Comparison of ENCODE assay signal across 1 cellular context in the genomic region with DNA sequence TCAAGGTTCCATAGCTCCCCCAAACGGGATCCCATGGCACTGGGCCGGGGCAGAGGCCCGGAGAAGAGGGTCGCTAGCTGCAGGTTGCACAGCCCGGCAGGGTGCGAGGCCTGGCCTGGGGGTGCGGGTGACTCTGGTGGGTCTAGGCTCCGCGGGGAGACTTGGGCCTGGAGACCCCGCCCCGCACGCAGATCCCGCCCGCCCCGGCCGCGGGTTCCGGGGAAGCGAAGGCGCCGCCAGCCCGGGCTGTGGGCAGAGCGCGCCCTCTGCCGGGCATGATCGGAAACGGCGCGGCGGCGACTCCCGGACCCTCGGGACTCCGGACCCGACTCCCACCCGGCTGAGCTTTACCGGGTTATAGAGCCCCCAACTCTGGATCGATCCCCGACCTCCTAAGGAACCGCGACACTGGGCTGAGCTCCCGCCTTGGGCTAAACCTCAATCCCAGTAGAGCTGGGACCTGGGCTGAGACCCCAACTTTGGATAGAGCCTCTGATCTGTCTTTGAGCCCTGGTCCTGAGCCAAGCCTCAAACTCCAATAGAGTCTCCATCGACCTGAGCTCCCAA.
TF ChIP-seq lines count a peak whose summit lies in the region.

No MANE protein-coding gene starts in this region.

TF ChIP-seq in GM12878, 131 proteins besides CTCF, POLR2A, EP300 and RAD21 (continued from another document):
- TF ChIP-seq, protein P1, sequence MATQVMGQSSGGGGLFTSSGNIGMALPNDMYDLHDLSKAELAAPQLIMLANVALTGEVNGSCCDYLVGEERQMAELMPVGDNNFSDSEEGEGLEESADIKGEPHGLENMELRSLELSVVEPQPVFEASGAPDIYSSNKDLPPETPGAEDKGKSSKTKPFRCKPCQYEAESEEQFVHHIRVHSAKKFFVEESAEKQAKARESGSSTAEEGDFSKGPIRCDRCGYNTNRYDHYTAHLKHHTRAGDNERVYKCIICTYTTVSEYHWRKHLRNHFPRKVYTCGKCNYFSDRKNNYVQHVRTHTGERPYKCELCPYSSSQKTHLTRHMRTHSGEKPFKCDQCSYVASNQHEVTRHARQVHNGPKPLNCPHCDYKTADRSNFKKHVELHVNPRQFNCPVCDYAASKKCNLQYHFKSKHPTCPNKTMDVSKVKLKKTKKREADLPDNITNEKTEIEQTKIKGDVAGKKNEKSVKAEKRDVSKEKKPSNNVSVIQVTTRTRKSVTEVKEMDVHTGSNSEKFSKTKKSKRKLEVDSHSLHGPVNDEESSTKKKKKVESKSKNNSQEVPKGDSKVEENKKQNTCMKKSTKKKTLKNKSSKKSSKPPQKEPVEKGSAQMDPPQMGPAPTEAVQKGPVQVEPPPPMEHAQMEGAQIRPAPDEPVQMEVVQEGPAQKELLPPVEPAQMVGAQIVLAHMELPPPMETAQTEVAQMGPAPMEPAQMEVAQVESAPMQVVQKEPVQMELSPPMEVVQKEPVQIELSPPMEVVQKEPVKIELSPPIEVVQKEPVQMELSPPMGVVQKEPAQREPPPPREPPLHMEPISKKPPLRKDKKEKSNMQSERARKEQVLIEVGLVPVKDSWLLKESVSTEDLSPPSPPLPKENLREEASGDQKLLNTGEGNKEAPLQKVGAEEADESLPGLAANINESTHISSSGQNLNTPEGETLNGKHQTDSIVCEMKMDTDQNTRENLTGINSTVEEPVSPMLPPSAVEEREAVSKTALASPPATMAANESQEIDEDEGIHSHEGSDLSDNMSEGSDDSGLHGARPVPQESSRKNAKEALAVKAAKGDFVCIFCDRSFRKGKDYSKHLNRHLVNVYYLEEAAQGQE (IDR thresholded peaks at IDR 0.05; ENCODE audit: low read depth, low read length) = no peak
- no peak for TF ChIP-seq GABPA (IDR thresholded peaks at IDR 0.05; ENCODE audit: low read depth)
- TF ChIP-seq POLR2AphosphoS2 (IDR thresholded peaks at IDR 0.05; ENCODE audit: low read depth, low read length) = no peak
- no peak for TF ChIP-seq MYB (IDR thresholded peaks at IDR 0.05; ENCODE audit: borderline replicate concordance, low read depth, low read length)
- TF ChIP-seq BHLHE40 (IDR thresholded peaks at IDR 0.05; ENCODE audit: borderline replicate concordance in 1 of 2, low read depth in 2 of 2, low read length in 1 of 2) = 0 out of 4 replicates have a peak, but pooled peaks have one; percentile 11 to 39
- TF ChIP-seq, protein P2, sequence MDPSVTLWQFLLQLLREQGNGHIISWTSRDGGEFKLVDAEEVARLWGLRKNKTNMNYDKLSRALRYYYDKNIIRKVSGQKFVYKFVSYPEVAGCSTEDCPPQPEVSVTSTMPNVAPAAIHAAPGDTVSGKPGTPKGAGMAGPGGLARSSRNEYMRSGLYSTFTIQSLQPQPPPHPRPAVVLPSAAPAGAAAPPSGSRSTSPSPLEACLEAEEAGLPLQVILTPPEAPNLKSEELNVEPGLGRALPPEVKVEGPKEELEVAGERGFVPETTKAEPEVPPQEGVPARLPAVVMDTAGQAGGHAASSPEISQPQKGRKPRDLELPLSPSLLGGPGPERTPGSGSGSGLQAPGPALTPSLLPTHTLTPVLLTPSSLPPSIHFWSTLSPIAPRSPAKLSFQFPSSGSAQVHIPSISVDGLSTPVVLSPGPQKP (IDR thresholded peaks at IDR 0.05; ENCODE audit: low read depth, low read length) = peak; percentile 55; the same call in 1 of the 2 replicates
- no peak for TF ChIP-seq RBBP5 (conservative IDR thresholded peaks at IDR 0.05)
- no peak for TF ChIP-seq TCF3 (IDR thresholded peaks at IDR 0.05; ENCODE audit: borderline replicate concordance, insufficient read depth, low read depth, low read length)
- TF ChIP-seq, protein P3, sequence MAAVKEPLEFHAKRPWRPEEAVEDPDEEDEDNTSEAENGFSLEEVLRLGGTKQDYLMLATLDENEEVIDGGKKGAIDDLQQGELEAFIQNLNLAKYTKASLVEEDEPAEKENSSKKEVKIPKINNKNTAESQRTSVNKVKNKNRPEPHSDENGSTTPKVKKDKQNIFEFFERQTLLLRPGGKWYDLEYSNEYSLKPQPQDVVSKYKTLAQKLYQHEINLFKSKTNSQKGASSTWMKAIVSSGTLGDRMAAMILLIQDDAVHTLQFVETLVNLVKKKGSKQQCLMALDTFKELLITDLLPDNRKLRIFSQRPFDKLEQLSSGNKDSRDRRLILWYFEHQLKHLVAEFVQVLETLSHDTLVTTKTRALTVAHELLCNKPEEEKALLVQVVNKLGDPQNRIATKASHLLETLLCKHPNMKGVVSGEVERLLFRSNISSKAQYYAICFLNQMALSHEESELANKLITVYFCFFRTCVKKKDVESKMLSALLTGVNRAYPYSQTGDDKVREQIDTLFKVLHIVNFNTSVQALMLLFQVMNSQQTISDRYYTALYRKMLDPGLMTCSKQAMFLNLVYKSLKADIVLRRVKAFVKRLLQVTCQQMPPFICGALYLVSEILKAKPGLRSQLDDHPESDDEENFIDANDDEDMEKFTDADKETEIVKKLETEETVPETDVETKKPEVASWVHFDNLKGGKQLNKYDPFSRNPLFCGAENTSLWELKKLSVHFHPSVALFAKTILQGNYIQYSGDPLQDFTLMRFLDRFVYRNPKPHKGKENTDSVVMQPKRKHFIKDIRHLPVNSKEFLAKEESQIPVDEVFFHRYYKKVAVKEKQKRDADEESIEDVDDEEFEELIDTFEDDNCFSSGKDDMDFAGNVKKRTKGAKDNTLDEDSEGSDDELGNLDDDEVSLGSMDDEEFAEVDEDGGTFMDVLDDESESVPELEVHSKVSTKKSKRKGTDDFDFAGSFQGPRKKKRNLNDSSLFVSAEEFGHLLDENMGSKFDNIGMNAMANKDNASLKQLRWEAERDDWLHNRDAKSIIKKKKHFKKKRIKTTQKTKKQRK (IDR thresholded peaks at IDR 0.05; ENCODE audit: low read depth, low read length) = no peak
- TF ChIP-seq RB1 (IDR thresholded peaks at IDR 0.05; ENCODE audit: borderline replicate concordance) = peak; percentile 49; the same call in 1 of the 2 replicates
- peak; percentile 81; the same call in 1 of the 2 replicates for TF ChIP-seq SMARCA5 (IDR thresholded peaks at IDR 0.05)
- no peak for TF ChIP-seq BACH1 (IDR thresholded peaks at IDR 0.05; ENCODE audit: borderline replicate concordance)
- TF ChIP-seq, protein P4, sequence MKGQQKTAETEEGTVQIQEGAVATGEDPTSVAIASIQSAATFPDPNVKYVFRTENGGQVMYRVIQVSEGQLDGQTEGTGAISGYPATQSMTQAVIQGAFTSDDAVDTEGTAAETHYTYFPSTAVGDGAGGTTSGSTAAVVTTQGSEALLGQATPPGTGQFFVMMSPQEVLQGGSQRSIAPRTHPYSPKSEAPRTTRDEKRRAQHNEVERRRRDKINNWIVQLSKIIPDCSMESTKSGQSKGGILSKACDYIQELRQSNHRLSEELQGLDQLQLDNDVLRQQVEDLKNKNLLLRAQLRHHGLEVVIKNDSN (IDR thresholded peaks at IDR 0.05; ENCODE audit: borderline replicate concordance, extremely low read length, insufficient read depth, low read depth, low read length) = no peak
- TF ChIP-seq STAT1 (conservative IDR thresholded peaks at IDR 0.05) = no peak
- no peak for TF ChIP-seq TBL1XR1 (IDR thresholded peaks at IDR 0.05; ENCODE audit: low read depth, low read length)
- no peak for TF ChIP-seq RELA (IDR thresholded peaks at IDR 0.05; ENCODE audit: borderline replicate concordance, partially characterized antibody)
- TF ChIP-seq MEF2B (IDR thresholded peaks at IDR 0.05; ENCODE audit: partially characterized antibody, poor library complexity, severe bottlenecking) = peak; percentile 48
- TF ChIP-seq, protein P5, sequence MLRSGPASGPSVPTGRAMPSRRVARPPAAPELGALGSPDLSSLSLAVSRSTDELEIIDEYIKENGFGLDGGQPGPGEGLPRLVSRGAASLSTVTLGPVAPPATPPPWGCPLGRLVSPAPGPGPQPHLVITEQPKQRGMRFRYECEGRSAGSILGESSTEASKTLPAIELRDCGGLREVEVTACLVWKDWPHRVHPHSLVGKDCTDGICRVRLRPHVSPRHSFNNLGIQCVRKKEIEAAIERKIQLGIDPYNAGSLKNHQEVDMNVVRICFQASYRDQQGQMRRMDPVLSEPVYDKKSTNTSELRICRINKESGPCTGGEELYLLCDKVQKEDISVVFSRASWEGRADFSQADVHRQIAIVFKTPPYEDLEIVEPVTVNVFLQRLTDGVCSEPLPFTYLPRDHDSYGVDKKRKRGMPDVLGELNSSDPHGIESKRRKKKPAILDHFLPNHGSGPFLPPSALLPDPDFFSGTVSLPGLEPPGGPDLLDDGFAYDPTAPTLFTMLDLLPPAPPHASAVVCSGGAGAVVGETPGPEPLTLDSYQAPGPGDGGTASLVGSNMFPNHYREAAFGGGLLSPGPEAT (IDR thresholded peaks at IDR 0.05; ENCODE audit: low read depth) = no peak
